9 cellular contexts compared by ENCODE assay signal in the genomic region with DNA sequence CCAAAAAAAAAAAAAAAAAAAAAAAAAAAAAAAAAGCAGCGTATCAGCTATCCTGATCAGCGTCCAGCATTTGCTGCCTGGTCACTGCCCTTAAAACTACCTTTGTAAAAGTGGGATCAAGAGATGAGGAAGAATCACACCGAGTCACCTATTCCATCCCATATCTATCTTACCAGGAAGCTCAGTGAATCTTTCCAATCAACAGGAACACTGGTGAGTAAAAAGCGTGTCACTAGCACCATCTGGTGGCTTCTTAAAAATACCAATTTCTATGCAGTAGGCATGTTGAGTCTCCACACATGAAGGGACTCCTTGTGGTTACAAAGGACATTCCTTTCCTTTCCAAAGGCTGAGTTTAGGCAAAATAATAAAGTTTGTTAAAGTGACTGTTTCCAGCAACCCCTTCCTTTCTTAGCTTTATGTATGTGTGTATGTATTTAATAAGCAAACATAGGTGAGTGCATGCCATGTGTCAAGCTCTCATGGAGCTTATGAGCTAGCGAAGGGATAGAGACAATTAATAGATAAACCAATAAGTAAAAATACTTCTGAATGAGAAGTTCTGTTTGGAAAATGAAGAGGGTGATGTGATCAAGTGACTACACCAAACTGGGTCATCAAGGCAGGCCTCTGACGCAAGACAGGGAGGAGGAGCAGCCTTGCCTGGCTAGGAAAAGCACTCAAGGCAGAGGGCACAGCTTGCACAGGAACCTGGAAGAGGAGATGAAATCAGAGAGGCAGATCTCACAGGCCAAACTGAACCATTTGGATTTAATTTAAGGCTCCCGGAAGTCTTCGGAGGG. TPM values are rescaled to one million over a fixed set of nuclear protein-coding genes. Genes with fewer than 3 reads are reported as not detected.
A peak's percentile ranks its signal among the peaks of the same experiment; 100 is the strongest.
DNase-seq lines count a peak whose midpoint lies in the region; ATAC-seq and TF ChIP-seq lines count a peak whose summit lies in the region.
"Had no signal": no experiment of that assay in that cellular context is flagged by ENCODE, and none has a peak within 500 bp of the region (broad histone marks: within the 10 kb centered on the region; RNA-seq: fewer than 3 reads in every experiment).

No MANE protein-coding gene starts in this region.

- DNase-seq in NCI-H2107 treated with DMSO at 0.1 percent for 48 hours (lab: John Stamatoyannopoulos, UW; ENCODE audit: unreplicated experiment) = peak; percentile 66
- DNase-seq in NCI-H2107 (lab: John Stamatoyannopoulos, UW) = no peak
- peak; percentile 91 for DNase-seq in GM23338 (ENCODE audit: low spot score)
- DNase-seq in NB4 (ENCODE audit: low read depth) = peak; percentile 62
- DNase-seq in SJCRH30 = peak; percentile 24 to 82
- peak; percentile 11 to 46 for DNase-seq in erythroblast (lab: John Stamatoyannopoulos, UW)
- DNase-seq in middle frontal gyrus (ENCODE audit: extremely low spot score, low spot score) = peak; percentile 67

- no peak overlapping the region for H3K4me3 Mint-ChIP-seq in GM23338

- no peak overlapping the region for H3K4me2 ChIP-seq in GM23338
- H3K4me2 ChIP-seq: BLaER1 had no signal

- H3K4me1 ChIP-seq in GM23338 (ENCODE audit: insufficient read depth) (no peaks in the 10 kb centered on the region), SJCRH30 (no peaks in the 10 kb centered on the region)
- H3K4me1 ChIP-seq: BLaER1 had no signal

- H3K4me3 ChIP-seq in GM23338 (no peak overlapping the region), NB4 (ENCODE audit: low read depth, low read length) (no peak overlapping the region), SJCRH30 (no peak overlapping the region)
- H3K4me3 ChIP-seq: BLaER1 had no signal

- no peak overlapping the region for H2AFZ ChIP-seq in GM23338

- H3K9me2 ChIP-seq in GM23338 (ENCODE audit: insufficient read depth) = no peaks in the 10 kb centered on the region

- no peaks in the 10 kb centered on the region for H3K9me3 ChIP-seq in SJCRH30 (replicated peaks)
- H3K9me3 ChIP-seq: BLaER1 had no signal

- no peaks in the 10 kb centered on the region for H3F3A ChIP-seq in GM23338 (replicated peaks; ENCODE audit: low read depth)

- no peaks in the 10 kb centered on the region for H3K27me3 Mint-ChIP-seq in GM23338 (ENCODE audit: insufficient read depth, low read depth, poor library complexity)

- TF ChIP-seq CTCF in GM23338 (conservative IDR thresholded peaks at IDR 0.05; ENCODE audit: low read depth in 2 of 2) (peak; percentile 85 to 89), NB4 (IDR thresholded peaks at IDR 0.05; ENCODE audit: low read depth, low read length) (peak; percentile 62)

- 0 out of 2 replicates have a peak, but pooled peaks cover 4% of the 10 kb centered on the region for H4K20me1 ChIP-seq in GM23338 (replicated peaks; ENCODE audit: insufficient read depth)
- H4K20me1 ChIP-seq: BLaER1 had no signal

- H3K27me3 ChIP-seq in GM23338 (ENCODE audit: insufficient read depth) (no peaks in the 10 kb centered on the region), SJCRH30 (no peaks in the 10 kb centered on the region)
- H3K27me3 ChIP-seq: BLaER1 had no signal

- ATAC-seq in GM23338 (peak; percentile 91), GM21576 (IDR thresholded peaks at IDR 0.05; ENCODE audit: unreplicated experiment) (no peak)

- H3K9me3 Mint-ChIP-seq in GM23338 = no peaks in the 10 kb centered on the region

- H3K27ac Mint-ChIP-seq in GM23338 = no peak overlapping the region

- no peaks in the 10 kb centered on the region for H3K79me2 ChIP-seq in GM23338 (replicated peaks; ENCODE audit: insufficient read depth)

- H3K36me3 Mint-ChIP-seq in GM23338 (ENCODE audit: low read depth) = no peaks in the 10 kb centered on the region

- TF ChIP-seq POLR2A in NB4 (IDR thresholded peaks at IDR 0.05; ENCODE audit: extremely low read depth, insufficient read length) (no peak), erythroblast (IDR thresholded peaks at IDR 0.05; ENCODE audit: low read length) (no peak)

- peaks cover 5% of the 10 kb centered on the region; the same call in 2 of the 3 replicates for H3K4me1 Mint-ChIP-seq in GM23338

- H3K27ac ChIP-seq in GM23338 (ENCODE audit: low read depth) (no peak overlapping the region), SJCRH30 (no peak overlapping the region)
- H3K27ac ChIP-seq: BLaER1 had no signal

- no peaks in the 10 kb centered on the region for H3K36me3 ChIP-seq in GM23338 (ENCODE audit: insufficient read depth)
- no peaks in the 10 kb centered on the region for H3K36me3 ChIP-seq in SJCRH30
- H3K36me3 ChIP-seq: BLaER1 had no signal

TF ChIP-seq in GM23338, 12 proteins besides CTCF, POLR2A, EP300 and RAD21:
- TF ChIP-seq, protein P1, sequence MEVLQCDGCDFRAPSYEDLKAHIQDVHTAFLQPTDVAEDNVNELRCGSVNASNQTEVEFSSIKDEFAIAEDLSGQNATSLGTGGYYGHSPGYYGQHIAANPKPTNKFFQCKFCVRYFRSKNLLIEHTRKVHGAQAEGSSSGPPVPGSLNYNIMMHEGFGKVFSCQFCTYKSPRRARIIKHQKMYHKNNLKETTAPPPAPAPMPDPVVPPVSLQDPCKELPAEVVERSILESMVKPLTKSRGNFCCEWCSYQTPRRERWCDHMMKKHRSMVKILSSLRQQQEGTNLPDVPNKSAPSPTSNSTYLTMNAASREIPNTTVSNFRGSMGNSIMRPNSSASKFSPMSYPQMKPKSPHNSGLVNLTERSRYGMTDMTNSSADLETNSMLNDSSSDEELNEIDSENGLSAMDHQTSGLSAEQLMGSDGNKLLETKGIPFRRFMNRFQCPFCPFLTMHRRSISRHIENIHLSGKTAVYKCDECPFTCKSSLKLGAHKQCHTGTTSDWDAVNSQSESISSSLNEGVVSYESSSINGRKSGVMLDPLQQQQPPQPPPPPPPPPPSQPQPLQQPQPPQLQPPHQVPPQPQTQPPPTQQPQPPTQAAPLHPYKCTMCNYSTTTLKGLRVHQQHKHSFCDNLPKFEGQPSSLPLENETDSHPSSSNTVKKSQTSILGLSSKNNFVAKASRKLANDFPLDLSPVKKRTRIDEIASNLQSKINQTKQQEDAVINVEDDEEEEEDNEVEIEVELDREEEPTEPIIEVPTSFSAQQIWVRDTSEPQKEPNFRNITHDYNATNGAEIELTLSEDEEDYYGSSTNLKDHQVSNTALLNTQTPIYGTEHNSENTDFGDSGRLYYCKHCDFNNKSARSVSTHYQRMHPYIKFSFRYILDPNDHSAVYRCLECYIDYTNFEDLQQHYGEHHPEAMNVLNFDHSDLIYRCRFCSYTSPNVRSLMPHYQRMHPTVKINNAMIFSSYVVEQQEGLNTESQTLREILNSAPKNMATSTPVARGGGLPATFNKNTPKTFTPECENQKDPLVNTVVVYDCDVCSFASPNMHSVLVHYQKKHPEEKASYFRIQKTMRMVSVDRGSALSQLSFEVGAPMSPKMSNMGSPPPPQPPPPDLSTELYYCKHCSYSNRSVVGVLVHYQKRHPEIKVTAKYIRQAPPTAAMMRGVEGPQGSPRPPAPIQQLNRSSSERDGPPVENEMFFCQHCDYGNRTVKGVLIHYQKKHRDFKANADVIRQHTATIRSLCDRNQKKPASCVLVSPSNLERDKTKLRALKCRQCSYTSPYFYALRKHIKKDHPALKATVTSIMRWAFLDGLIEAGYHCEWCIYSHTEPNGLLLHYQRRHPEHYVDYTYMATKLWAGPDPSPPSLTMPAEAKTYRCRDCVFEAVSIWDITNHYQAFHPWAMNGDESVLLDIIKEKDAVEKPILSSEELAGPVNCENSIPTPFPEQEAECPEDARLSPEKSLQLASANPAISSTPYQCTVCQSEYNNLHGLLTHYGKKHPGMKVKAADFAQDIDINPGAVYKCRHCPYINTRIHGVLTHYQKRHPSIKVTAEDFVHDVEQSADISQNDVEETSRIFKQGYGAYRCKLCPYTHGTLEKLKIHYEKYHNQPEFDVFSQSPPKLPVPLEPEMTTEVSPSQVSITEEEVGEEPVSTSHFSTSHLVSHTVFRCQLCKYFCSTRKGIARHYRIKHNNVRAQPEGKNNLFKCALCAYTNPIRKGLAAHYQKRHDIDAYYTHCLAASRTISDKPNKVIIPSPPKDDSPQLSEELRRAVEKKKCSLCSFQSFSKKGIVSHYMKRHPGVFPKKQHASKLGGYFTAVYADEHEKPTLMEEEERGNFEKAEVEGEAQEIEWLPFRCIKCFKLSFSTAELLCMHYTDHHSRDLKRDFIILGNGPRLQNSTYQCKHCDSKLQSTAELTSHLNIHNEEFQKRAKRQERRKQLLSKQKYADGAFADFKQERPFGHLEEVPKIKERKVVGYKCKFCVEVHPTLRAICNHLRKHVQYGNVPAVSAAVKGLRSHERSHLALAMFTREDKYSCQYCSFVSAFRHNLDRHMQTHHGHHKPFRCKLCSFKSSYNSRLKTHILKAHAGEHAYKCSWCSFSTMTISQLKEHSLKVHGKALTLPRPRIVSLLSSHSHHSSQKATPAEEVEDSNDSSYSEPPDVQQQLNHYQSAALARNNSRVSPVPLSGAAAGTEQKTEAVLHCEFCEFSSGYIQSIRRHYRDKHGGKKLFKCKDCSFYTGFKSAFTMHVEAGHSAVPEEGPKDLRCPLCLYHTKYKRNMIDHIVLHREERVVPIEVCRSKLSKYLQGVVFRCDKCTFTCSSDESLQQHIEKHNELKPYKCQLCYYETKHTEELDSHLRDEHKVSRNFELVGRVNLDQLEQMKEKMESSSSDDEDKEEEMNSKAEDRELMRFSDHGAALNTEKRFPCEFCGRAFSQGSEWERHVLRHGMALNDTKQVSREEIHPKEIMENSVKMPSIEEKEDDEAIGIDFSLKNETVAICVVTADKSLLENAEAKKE (CRISPR knock-in tag; IDR thresholded peaks at IDR 0.05) = no peak
- TF ChIP-seq CREB1 (CRISPR knock-in tag; IDR thresholded peaks at IDR 0.05; ENCODE audit: low read depth) (no peak), JUNB (IDR thresholded peaks at IDR 0.05; ENCODE audit: unreplicated experiment) (no peak)
- TF ChIP-seq, protein P2, sequence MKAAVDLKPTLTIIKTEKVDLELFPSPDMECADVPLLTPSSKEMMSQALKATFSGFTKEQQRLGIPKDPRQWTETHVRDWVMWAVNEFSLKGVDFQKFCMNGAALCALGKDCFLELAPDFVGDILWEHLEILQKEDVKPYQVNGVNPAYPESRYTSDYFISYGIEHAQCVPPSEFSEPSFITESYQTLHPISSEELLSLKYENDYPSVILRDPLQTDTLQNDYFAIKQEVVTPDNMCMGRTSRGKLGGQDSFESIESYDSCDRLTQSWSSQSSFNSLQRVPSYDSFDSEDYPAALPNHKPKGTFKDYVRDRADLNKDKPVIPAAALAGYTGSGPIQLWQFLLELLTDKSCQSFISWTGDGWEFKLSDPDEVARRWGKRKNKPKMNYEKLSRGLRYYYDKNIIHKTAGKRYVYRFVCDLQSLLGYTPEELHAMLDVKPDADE (IDR thresholded peaks at IDR 0.05) = no peak

RNA-seq across cellular contexts. Expression of a gene that starts 13.9 kb away (rescaled TPM):
- 0.07 TPM in 1 of 2 replicates, not detected in the other for total RNA-seq in GM23338 (2014; rRNA removed; shearing (Covaris generic))
- polyA plus RNA-seq in GM23338 (2016; fragmentation: Nextera tagmentation; extraction: Ambion mirVana) = not detected in 2 replicates
- 0.03 TPM in 1 of 2 replicates, not detected in the other for total RNA-seq in SJCRH30 (2014; rRNA removed; shearing (Covaris generic))
